22 cellular contexts compared by ENCODE assay signal in the genomic region with DNA sequence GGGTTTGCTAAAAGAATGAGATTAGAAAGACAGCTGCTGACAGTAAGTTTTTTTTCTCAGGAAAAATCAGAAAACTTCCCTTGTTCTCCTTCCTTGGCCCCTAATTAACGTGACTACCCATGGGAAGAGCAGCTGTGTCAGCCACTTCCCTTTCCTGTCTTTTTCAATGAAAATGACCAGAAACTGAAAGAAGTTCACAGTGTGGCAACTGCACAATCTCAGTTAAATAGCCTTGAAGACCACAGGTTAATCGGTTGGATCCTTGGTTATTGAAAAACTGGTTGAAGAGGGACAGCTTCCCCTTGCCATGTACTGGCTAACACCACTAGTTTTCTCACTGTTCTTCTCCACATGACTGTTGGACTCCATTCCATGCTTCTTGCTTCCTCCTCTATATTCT.
DNase-seq lines count a peak whose midpoint lies in the region; ATAC-seq, FAIRE-seq and TF ChIP-seq lines count a peak whose summit lies in the region.
"Had no signal": no experiment of that assay in that cellular context is flagged by ENCODE, and none has a peak within 500 bp of the region (broad histone marks: within the 10 kb centered on the region; RNA-seq: fewer than 3 reads in every experiment).

No MANE protein-coding gene starts in this region.

- H3K4me1 ChIP-seq in liver (ENCODE audit: control insufficient read depth in 4 of 4, insufficient read depth in 4 of 4, low read length in 3 of 4) (peaks cover 7 to 12% (median 9%) of the 10 kb centered on the region in 4 donors), HepG2 (ENCODE audit: insufficient read depth, low read length) (peaks cover 6% of the 10 kb centered on the region; the same call in 1 of the 2 replicates), Loucy (ENCODE audit: insufficient read depth, low read length, poor library complexity, severe bottlenecking) (peaks cover 39% of the 10 kb centered on the region), upper lobe of right lung (peaks cover 4% of the 10 kb centered on the region)

- TF ChIP-seq POLR2A in HepG2 (IDR thresholded peaks at IDR 0.05; ENCODE audit: insufficient read depth in 1 of 2, low read depth in 2 of 2, low read length in 2 of 2) = no peak

- no peak for TF ChIP-seq CTCF in liver (IDR thresholded peaks at IDR 0.05; ENCODE audit: low read depth, low read length, missing input control)
- no peak for TF ChIP-seq CTCF in HepG2 (CRISPR knock-in tag; IDR thresholded peaks at IDR 0.05)
- no peak for TF ChIP-seq CTCF in Loucy (conservative IDR thresholded peaks at IDR 0.05; ENCODE audit: low read length)
- no peak for TF ChIP-seq CTCF in upper lobe of right lung (IDR thresholded peaks at IDR 0.05)
- TF ChIP-seq CTCF in WERI-Rb-1 (IDR thresholded peaks at IDR 0.05; ENCODE audit: low read depth, low read length) = no peak

- H3K36me3 ChIP-seq in liver (ENCODE audit: control insufficient read depth in 4 of 4, insufficient read depth in 3 of 4, low read depth in 1 of 4, low read length in 3 of 4) (no peaks in the 10 kb centered on the region), HepG2 (replicated peaks in 1 of 2; ENCODE audit: control insufficient read depth in 1 of 2, insufficient read depth in 2 of 2, low read length in 2 of 2) (no peaks in the 10 kb centered on the region), Loucy (ENCODE audit: insufficient read depth, low read length) (no peaks in the 10 kb centered on the region), upper lobe of right lung (no peaks in the 10 kb centered on the region), WERI-Rb-1 (no peaks in the 10 kb centered on the region)
- H3K36me3 ChIP-seq: heart left ventricle had no signal

- H3K9me3 ChIP-seq in liver (ENCODE audit: control insufficient read depth in 4 of 4, low read length in 3 of 4) (no peaks in the 10 kb centered on the region), HepG2 (ENCODE audit: low read length) (no peaks in the 10 kb centered on the region), Loucy (ENCODE audit: insufficient read depth, low read depth, low read length) (no peaks in the 10 kb centered on the region), upper lobe of right lung (no peaks in the 10 kb centered on the region), WERI-Rb-1 (ENCODE audit: severe bottlenecking) (no peaks in the 10 kb centered on the region)

- TF ChIP-seq RAD21 in liver (IDR thresholded peaks at IDR 0.05) (no peak), HepG2 (CRISPR knock-in tag; IDR thresholded peaks at IDR 0.05) (no peak)

- H3K79me2 ChIP-seq in HepG2 (ENCODE audit: insufficient read depth, low read length) (no peaks in the 10 kb centered on the region), Loucy (ENCODE audit: insufficient read depth, low read length) (no peaks in the 10 kb centered on the region)

- no peaks in the 10 kb centered on the region for H3K9me3 Mint-ChIP-seq in activated T-helper 17 cell treated with anti-CD3 and anti-CD28 coated beads, Interleukin-2, amount 50 U/mL, for 72 hours
- H3K9me3 Mint-ChIP-seq: activated T-helper 2 cell treated with anti-CD3 and anti-CD28 coated beads, Interferon-gamma antibody, Interleukin-2, Interleukin-4, amounts not matched to agents 10 μg/mL and 5 μg/mL and 100 μg/mL, durations not matched to agents 14 hours and 24 hours and 36 hours; nephron progenitor cell had no signal

- POLR2A ChIA-PET in HepG2 (lab: Yijun Ruan, JAX) = no interaction called here

- H2AFZ ChIP-seq in HepG2 (ENCODE audit: low read length) = no peak overlapping the region
- no peak overlapping the region for H2AFZ ChIP-seq in Loucy (ENCODE audit: low read length)

- H3K4me3 Mint-ChIP-seq in activated T-helper 17 cell treated with anti-CD3 and anti-CD28 coated beads, Interleukin-2, amount 50 U/mL, for 72 hours = peak overlapping the region; percentile 25
- H3K4me3 Mint-ChIP-seq: nephron progenitor cell had no signal

- CTCF ChIA-PET in HepG2 (lab: Yijun Ruan, JAX; ENCODE audit: low intra/inter-chr PET ratio, low total read pairs) = no interaction called here

- no peaks in the 10 kb centered on the region for H3K9me2 ChIP-seq in Loucy (replicated peaks; ENCODE audit: low read depth, low read length)

- H3F3A ChIP-seq in Loucy (ENCODE audit: low read depth) = no peaks in the 10 kb centered on the region

- H3K27me3 ChIP-seq in liver (ENCODE audit: control insufficient read depth in 4 of 4, insufficient read depth in 4 of 4, low read length in 3 of 4) (no peaks in the 10 kb centered on the region), HepG2 (ENCODE audit: control insufficient read depth in 1 of 2, insufficient read depth in 2 of 2, low read length in 2 of 2) (no peaks in the 10 kb centered on the region), Loucy (ENCODE audit: insufficient read depth, low read length, poor library complexity, severe bottlenecking) (no peaks in the 10 kb centered on the region), upper lobe of right lung (no peaks in the 10 kb centered on the region), WERI-Rb-1 (ENCODE audit: insufficient read depth, low read depth, severe bottlenecking) (no peaks in the 10 kb centered on the region)
- H3K27me3 ChIP-seq: heart left ventricle had no signal

- no peaks in the 10 kb centered on the region for H3K36me3 Mint-ChIP-seq in activated T-helper 17 cell treated with anti-CD3 and anti-CD28 coated beads, Interleukin-2, amount 50 U/mL, for 72 hours (ENCODE audit: low read depth)

- FAIRE-seq in HepG2 (lab: Jason Lieb, UNC) = no peak
- FAIRE-seq: H1 had no signal

- H3K4me2 ChIP-seq in HepG2 (ENCODE audit: low read depth, low read length) (no peak overlapping the region), Loucy (ENCODE audit: low read depth, low read length, poor library complexity, severe bottlenecking) (peak overlapping the region; percentile 58)
- H3K4me2 ChIP-seq: smooth muscle cell had no signal

- no peak for ATAC-seq in HepG2
- ATAC-seq in activated T-helper 17 cell treated with anti-CD3 and anti-CD28 coated beads, Interleukin-2, amount 50 U/mL, for 72 hours (replicated peaks) = no peak
- ATAC-seq in upper lobe of right lung = peak; percentile 38

- DNase-seq in HepG2 (ENCODE audit: low spot score) (no peak), upper lobe of right lung (no peak), cardiac septum (ENCODE audit: low spot score) (no peak), WERI-Rb-1 (no peak), D341Med (ENCODE audit: low spot score) (no peak)
- DNase-seq: amniotic stem cell; central memory CD4-positive, alpha-beta T cell; effector memory CD4-positive, alpha-beta T cell; heart left ventricle; mammary epithelial cell; NCI-H187; NCI-H526; nephron progenitor cell; stimulated activated CD4-positive, alpha-beta T cell treated with anti-CD3 and anti-CD28 coated beads, Interleukin-4, amount 100 ng/mL, for 4 hours had no signal

- WGBS in liver = 72% methylated on average over 2 of the region's 2 CpGs
- WGBS in HepG2 (ENCODE audit: low lambda C conversion rate) = 96% methylated on average over 2 of the region's 2 CpGs

- peaks cover 16% of the 10 kb centered on the region for H3K4me1 Mint-ChIP-seq in activated T-helper 17 cell treated with anti-CD3 and anti-CD28 coated beads, Interleukin-2, amount 50 U/mL, for 72 hours
- H3K4me1 Mint-ChIP-seq: nephron progenitor cell had no signal

- intact Hi-C loops in HepG2 (cut with micrococcal nuclease; ENCODE audit: unreplicated experiment) (no loop called here), upper lobe of right lung (cut with DNase I) (no loop called here), cardiac septum (cut with DNase I) (no loop called here)

- H3K27ac Mint-ChIP-seq in activated T-helper 17 cell treated with anti-CD3 and anti-CD28 coated beads, Interleukin-2, amount 50 U/mL, for 72 hours = peak overlapping the region; percentile 49
- H3K27ac Mint-ChIP-seq: activated T-helper 2 cell treated with anti-CD3 and anti-CD28 coated beads, Interferon-gamma antibody, Interleukin-2, Interleukin-4, amounts not matched to agents 10 μg/mL and 5 μg/mL and 100 μg/mL, durations not matched to agents 14 hours and 24 hours and 36 hours; nephron progenitor cell; progenitor cell of endocrine pancreas had no signal

- no TSS peak for BruUV-seq in HepG2 (replicated peaks; lab: Mats Ljungman, UMichigan)

- TF ChIP-seq EP300 in HepG2 (IDR thresholded peaks at IDR 0.05; ENCODE audit: low read depth in 2 of 2, low read length in 2 of 2) (no peak), HepG2 (CRISPR knock-in tag; IDR thresholded peaks at IDR 0.05; ENCODE audit: borderline replicate concordance) (no peak)

- H3K27me3 Mint-ChIP-seq in activated T-helper 17 cell treated with anti-CD3 and anti-CD28 coated beads, Interleukin-2, amount 50 U/mL, for 72 hours = no peaks in the 10 kb centered on the region
- H3K27me3 Mint-ChIP-seq: progenitor cell of endocrine pancreas had no signal

- H3K27ac ChIP-seq in liver (ENCODE audit: low read depth in 1 of 2, low read length in 2 of 2) (no peak overlapping the region), HepG2 (ENCODE audit: extremely low read length, insufficient read depth, low read length) (no peak overlapping the region), upper lobe of right lung (no peak overlapping the region), WERI-Rb-1 (no peak overlapping the region)
- H3K27ac ChIP-seq: RWPE1 had no signal

- no peak overlapping the region for H3K9ac ChIP-seq in liver (ENCODE audit: low read depth in 1 of 2, low read length in 2 of 2)
- no peak overlapping the region for H3K9ac ChIP-seq in HepG2 (ENCODE audit: insufficient read depth, low read depth, low read length)
- no peak overlapping the region for H3K9ac ChIP-seq in Loucy (ENCODE audit: low read depth, low read length, poor library complexity, severe bottlenecking)

- H3K4me3 ChIP-seq in liver (ENCODE audit: low read depth in 1 of 3, low read length in 3 of 3) = no peak overlapping the region
- no peak overlapping the region for H3K4me3 ChIP-seq in HepG2 (replicated peaks in 1 of 3; ENCODE audit: insufficient read depth in 1 of 3, low read depth in 2 of 3, low read length in 3 of 3)
- no peak overlapping the region for H3K4me3 ChIP-seq in Loucy (ENCODE audit: low read length, poor library complexity, severe bottlenecking)
- no peak overlapping the region for H3K4me3 ChIP-seq in upper lobe of right lung
- H3K4me3 ChIP-seq in WERI-Rb-1 (ENCODE audit: low read depth, low read length) = no peak overlapping the region
- H3K4me3 ChIP-seq: heart left ventricle, smooth muscle cell had no signal

- H4K20me1 ChIP-seq in HepG2 (ENCODE audit: insufficient read depth, low read length) (no peaks in the 10 kb centered on the region), Loucy (ENCODE audit: insufficient read depth, low read length, poor library complexity, severe bottlenecking) (no peaks in the 10 kb centered on the region)

- in situ Hi-C loops in HepG2 (cut with HindIII; ENCODE audit: extremely low pct_ligation_motif_present, low pct_unique_long_range_greater_than_20kb) = no loop called here

TF ChIP-seq in liver, 16 proteins besides CTCF, POLR2A, EP300 and RAD21 (continues in another document):
- no peak for TF ChIP-seq SP1 (IDR thresholded peaks at IDR 0.05)

TF ChIP-seq in HepG2, 621 proteins besides CTCF, POLR2A, EP300 and RAD21 (continues in another document):
- TF ChIP-seq ZFP90 (CRISPR knock-in tag; IDR thresholded peaks at IDR 0.05; ENCODE audit: borderline replicate concordance) = no peak
- no peak for TF ChIP-seq MEF2D (CRISPR knock-in tag; IDR thresholded peaks at IDR 0.05)
- no peak for TF ChIP-seq ZNF720 (CRISPR knock-in tag; IDR thresholded peaks at IDR 0.05)
- no peak for TF ChIP-seq KLF16 (CRISPR knock-in tag; IDR thresholded peaks at IDR 0.05)
- TF ChIP-seq ZNF773 (CRISPR knock-in tag; IDR thresholded peaks at IDR 0.05; ENCODE audit: borderline replicate concordance) = no peak
